In the genomic region with DNA sequence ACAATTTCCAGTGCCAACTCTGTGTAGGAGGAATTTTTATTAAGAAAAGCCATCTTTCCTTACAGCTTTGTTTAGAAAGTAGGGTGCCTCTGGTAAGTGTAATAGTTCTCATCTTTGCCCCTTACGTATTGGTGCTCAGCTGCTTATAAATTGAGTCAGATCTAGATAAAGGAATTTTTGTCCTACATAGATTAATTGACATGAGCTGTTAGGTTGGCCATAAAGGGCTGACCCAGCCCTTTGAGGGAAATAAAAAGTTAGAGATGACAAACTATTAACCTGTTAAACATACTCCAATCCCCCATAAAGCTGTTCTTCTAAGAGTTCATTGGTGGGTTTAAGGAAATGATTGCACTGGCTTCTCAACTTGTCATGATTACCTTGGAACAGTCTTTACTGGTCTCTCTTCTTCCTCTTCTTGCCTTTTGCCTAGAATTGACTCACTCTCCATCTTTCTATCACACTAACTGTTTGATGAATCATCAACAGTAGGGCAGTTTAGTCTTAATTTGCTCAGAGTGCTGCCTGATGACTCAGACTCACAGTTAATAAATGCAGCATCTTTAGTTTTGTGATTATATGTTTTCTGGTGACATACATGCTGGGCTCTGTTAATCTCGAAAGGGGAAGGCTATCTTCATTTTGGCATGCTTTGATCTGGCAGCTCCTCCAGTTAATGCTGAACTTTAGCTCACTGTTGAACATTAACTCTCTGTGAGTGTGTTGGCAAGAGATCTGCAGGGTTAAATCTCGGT, we compare ENCODE assay signal across 8 cellular contexts. TPM values are rescaled to one million over a fixed set of nuclear protein-coding genes. Genes with fewer than 3 reads are reported as not detected.
DNase-seq lines count a peak whose midpoint lies in the region; ATAC-seq lines count a peak whose summit lies in the region.

No MANE protein-coding gene starts in this region.

- H3K4me3 Mint-ChIP-seq in immature natural killer cell = no peak overlapping the region

- H3K9me3 Mint-ChIP-seq in immature natural killer cell = no peaks in the 10 kb centered on the region

- peak; percentile 4 for DNase-seq in NCI-H2227 treated with DMSO at 0.1 percent for 48 hours (lab: John Stamatoyannopoulos, UW)
- no peak for DNase-seq in NCI-H2227 (lab: John Stamatoyannopoulos, UW; ENCODE audit: unreplicated experiment)
- peak; percentile 92 for DNase-seq in SIG-M5 (lab: John Stamatoyannopoulos, UW)
- peak; percentile 53 for DNase-seq in hepatic stellate cell (ENCODE audit: low spot score)
- no peak for DNase-seq in NCI-H82 treated with DMSO at 0.1 percent for 48 hours (lab: John Stamatoyannopoulos, UW; ENCODE audit: unreplicated experiment)
- no peak for DNase-seq in immature natural killer cell
- no peak for DNase-seq in T-helper 9 cell

- peak overlapping the region in 2 of 6 donors; percentile 25 to 72 for H3K27ac Mint-ChIP-seq in immature natural killer cell

- peak; percentile 77 for ATAC-seq in HG02981 (IDR thresholded peaks at IDR 0.05; ENCODE audit: unreplicated experiment)

- H3K27me3 Mint-ChIP-seq in immature natural killer cell (ENCODE audit: low read depth in 3 of 3) = peaks cover 0 to 5% (median 3%) of the 10 kb centered on the region in 3 donors

- H3K4me1 Mint-ChIP-seq in immature natural killer cell = peaks cover 84 to 98% of the 10 kb centered on the region in 2 donors

- H3K36me3 Mint-ChIP-seq in immature natural killer cell = no peaks in the 10 kb centered on the region

RNA-seq across cellular contexts. Expression of gene ARHGAP26, which starts 51.7 kb away (rescaled TPM):
- polyA plus RNA-seq in immature natural killer cell = 10 to 100 TPM; 14.5 to 43.7 (median 17.6) TPM

Comparison
In these comparisons a context has a peak if more than half of its experiments do, and no peak if none do; other contexts are left out.
1. DNase-seq: peak in NCI-H2227 treated with DMSO at 0.1 percent for 48 hours (single experiment), SIG-M5 (single experiment) and hepatic stellate cell (single experiment); none in NCI-H2227 (single experiment), NCI-H82 treated with DMSO at 0.1 percent for 48 hours (single experiment), immature natural killer cell (0 of 3) and T-helper 9 cell (single experiment).